ENCODE assay signal across 14 cellular contexts in genomic region chr10:81177651-81178244, GRCh38.
"Had no signal": no experiment of that assay in that cellular context is flagged by ENCODE, and none has a peak within 500 bp of the region (broad histone marks: within the 10 kb centered on the region; RNA-seq: fewer than 3 reads in every experiment).

No MANE protein-coding gene starts in this region.

- H3K9me3 ChIP-seq: adrenal gland had no signal

- H3K36me3 ChIP-seq: adrenal gland, gastroesophageal sphincter, left lung had no signal

- H3K4me3 ChIP-seq: adrenal gland, dorsolateral prefrontal cortex, gastroesophageal sphincter, hepatocyte, left lung, mucosa of descending colon had no signal

- H3K4me1 ChIP-seq: adrenal gland, gastroesophageal sphincter, left lung, parathyroid adenoma had no signal

- H3K27ac ChIP-seq: adrenal gland, dorsolateral prefrontal cortex, gastroesophageal sphincter, hepatocyte, left lung, parathyroid adenoma had no signal

- ATAC-seq: gastroesophageal sphincter; left lung; mucosa of descending colon; naive thymus-derived CD4-positive, alpha-beta T cell; stimulated activated memory B cell treated with anti-CD40 and anti-IgM and Interleukin-4, amounts not matched to agents 10 μg/mL and 1 μg/mL and 100 μg/mL, for 72 hours had no signal

- DNase-seq: activated CD4-positive, alpha-beta memory T cell treated with anti-CD3 and anti-CD28 coated beads, Interleukin-2, amount 10 ng/mL, durations not matched to agents 7 days and 5 days; activated CD4-positive, alpha-beta T cell treated with anti-CD3 and anti-CD28 coated beads for 4 hours; activated naive CD4-positive, alpha-beta T cell treated with anti-CD3 and anti-CD28 coated beads, Interleukin-2, amount 50 U/mL, for 16 hours; activated T-cell treated with anti-CD3 and anti-CD28 coated beads, Interleukin-2, amount 50 U/mL, for 24 hours; adrenal gland; dorsolateral prefrontal cortex; left lung; mucosa of descending colon; naive thymus-derived CD4-positive, alpha-beta T cell; retina had no signal
